ENCODE assay signal across 18 cellular contexts in the genomic region with DNA sequence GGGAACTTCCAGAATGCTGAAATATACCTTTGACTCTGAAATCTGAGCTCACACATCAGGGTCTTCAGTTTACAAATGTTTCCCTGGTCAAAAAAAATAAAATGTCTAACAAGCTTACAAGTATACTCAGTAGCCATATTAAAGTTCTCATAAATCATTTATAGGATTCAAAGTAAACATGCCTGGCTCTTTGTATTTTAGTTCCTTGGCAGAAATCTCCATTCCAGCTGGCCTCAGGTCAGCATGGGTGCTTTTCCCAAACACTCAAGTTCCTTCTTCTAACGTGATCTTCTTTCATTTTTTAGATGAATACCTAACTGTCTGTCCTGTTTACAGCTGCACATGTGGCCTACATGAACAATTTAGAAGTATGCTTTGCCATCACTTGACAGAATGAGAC.
"Had no signal": no experiment of that assay in that cellular context is flagged by ENCODE, and none has a peak within 500 bp of the region (broad histone marks: within the 10 kb centered on the region; RNA-seq: fewer than 3 reads in every experiment).

No MANE protein-coding gene starts in this region.

- H3K36me3 Mint-ChIP-seq: activated naive CD4-positive, alpha-beta T cell treated with anti-CD3 and anti-CD28 coated beads, Interleukin-2, amount 50 U/mL, for 72 hours; naive B cell; neural progenitor cell had no signal

- DNase-seq: activated gamma-delta T cell treated with Interleukin-2 at 50 U/mL for 16 hours; activated T-cell treated with anti-CD3 and anti-CD28 coated beads, Interleukin-2, amount 50 U/mL, for 1 hour; aorta; central memory CD4-positive, alpha-beta T cell; dermis blood vessel endothelial cell; effector CD8-positive, alpha-beta T cell; erythroblast; glutamatergic neuron; mucosa of descending colon; naive B cell; right cardiac atrium; stimulated activated CD4-positive, alpha-beta T cell treated with anti-CD3 and anti-CD28 coated beads, Interleukin-4, amount 100 ng/mL, for 24 hours; stimulated activated naive CD4-positive, alpha-beta T cell treated with Interleukin-2 at 50 U/mL for 16 hours; WERI-Rb-1 had no signal

- H3K36me3 ChIP-seq: neural progenitor cell, WERI-Rb-1 had no signal

- H3K27me3 ChIP-seq: hepatocyte, neural progenitor cell had no signal

- H3K9me3 ChIP-seq: mucosa of descending colon had no signal

- H3K27me3 Mint-ChIP-seq: naive B cell had no signal

- H3K27ac Mint-ChIP-seq: activated naive CD4-positive, alpha-beta T cell treated with anti-CD3 and anti-CD28 coated beads, Interleukin-2, amount 50 U/mL, for 72 hours; naive B cell; neural progenitor cell; progenitor cell of endocrine pancreas had no signal

- H3K27ac ChIP-seq: hepatocyte, neural progenitor cell, WERI-Rb-1 had no signal

- H3K4me3 ChIP-seq: hepatocyte, mucosa of descending colon, neural progenitor cell had no signal

- H3K9me3 Mint-ChIP-seq: activated naive CD4-positive, alpha-beta T cell treated with anti-CD3 and anti-CD28 coated beads, Interleukin-2, amount 50 U/mL, for 72 hours; neural progenitor cell had no signal

- H3K4me3 Mint-ChIP-seq: naive B cell, neural progenitor cell had no signal

- H3K4me1 Mint-ChIP-seq: naive B cell had no signal
